ENCODE assay signal across 13 cellular contexts in genomic region chr18:76395609-76396008, GRCh38.
"Had no signal": no experiment of that assay in that cellular context is flagged by ENCODE, and none has a peak within 500 bp of the region (broad histone marks: within the 10 kb centered on the region; RNA-seq: fewer than 3 reads in every experiment).

No MANE protein-coding gene starts in this region.

- ATAC-seq: activated naive CD8-positive, alpha-beta T cell treated with anti-CD3 and anti-CD28 coated beads, Interleukin-2, amount 50 U/mL, for 24 hours; left colon had no signal

- H3K27ac ChIP-seq: cardiac muscle cell, ovary had no signal

- H3K9me3 ChIP-seq: esophagus squamous epithelium, ovary had no signal

- DNase-seq: activated CD4-positive, alpha-beta memory T cell treated with anti-CD3 and anti-CD28 coated beads, Interleukin-2, amount 10 ng/mL, durations not matched to agents 7 days and 5 days; activated CD4-positive, alpha-beta T cell treated with anti-CD3 and anti-CD28 coated beads for 1 hour; activated naive CD4-positive, alpha-beta T cell treated with Interleukin-2 at 50 U/mL for 16 hours; activated naive CD8-positive, alpha-beta T cell treated with anti-CD3 and anti-CD28 coated beads, Interleukin-2, amount 50 U/mL, for 24 hours; esophagus squamous epithelium; stimulated activated CD4-positive, alpha-beta T cell treated with anti-CD3 and anti-CD28 coated beads, Interleukin-4, amount 100 ng/mL, for 1 hour; stimulated activated CD8-positive, alpha-beta memory T cell treated with anti-CD3 and anti-CD28 coated beads, Interleukin-4, amount 100 ng/mL, for 48 hours; T-helper 2 cell had no signal

- H3K27me3 ChIP-seq: cardiac muscle cell, esophagus squamous epithelium, ovary had no signal

- H3K36me3 ChIP-seq: cardiac muscle cell, esophagus squamous epithelium, ovary had no signal

- FAIRE-seq: astrocyte, colon had no signal

- H3K4me3 ChIP-seq: cardiac muscle cell, esophagus squamous epithelium, ovary had no signal
